In the genomic region with DNA sequence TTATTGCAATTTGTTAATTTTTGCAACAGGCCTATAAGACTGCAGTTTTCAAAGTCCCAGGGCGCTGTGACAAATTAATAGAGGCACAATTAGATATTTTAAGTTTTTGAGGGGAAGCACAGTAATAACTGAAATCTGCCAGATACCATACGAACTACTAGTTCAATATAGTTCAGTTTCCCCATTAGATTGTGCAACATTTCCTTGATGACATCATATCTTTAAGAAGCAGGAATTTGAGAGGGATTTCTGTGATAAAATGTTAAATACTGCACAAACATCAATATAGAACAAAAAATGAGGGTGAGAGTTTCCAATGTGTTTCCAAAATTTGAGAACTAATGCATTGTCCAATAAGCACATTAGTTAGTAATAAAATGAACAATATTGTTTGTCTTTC, we compare ENCODE assay signal across 26 cellular contexts. TPM values are rescaled to one million over a fixed set of nuclear protein-coding genes. Genes with fewer than 3 reads are reported as not detected.
DNase-seq lines count a peak whose midpoint lies in the region; FAIRE-seq and TF ChIP-seq lines count a peak whose summit lies in the region.
"Had no signal": no experiment of that assay in that cellular context is flagged by ENCODE, and none has a peak within 500 bp of the region (broad histone marks: within the 10 kb centered on the region; RNA-seq: fewer than 3 reads in every experiment).

No MANE protein-coding gene starts in this region.

- no peaks in the 10 kb centered on the region for H3F3A ChIP-seq in GM23248 (ENCODE audit: insufficient read depth)

- no peaks in the 10 kb centered on the region for H3K4me1 ChIP-seq in GM23248 (ENCODE audit: insufficient read depth)
- no peaks in the 10 kb centered on the region for H3K4me1 ChIP-seq in H1 (replicated peaks in 1 of 4; ENCODE audit: control insufficient read depth in 3 of 4, insufficient read depth in 4 of 4, low read length in 3 of 4)
- H3K4me1 ChIP-seq: A549, BE2C had no signal

- WGBS in GM23248 (ENCODE audit: low coverage in 1 of 2, low lambda C conversion rate in 2 of 2, missing lambda C conversion rate in 2 of 2), 2 experiments, result 49 to 53% methylated on average over 2 of the region's 2 CpGs
- 84% methylated on average over 2 of the region's 2 CpGs; no CpG with 5 or more reads in 1 of the 2 experiments for WGBS in H1 (ENCODE audit: extremely low coverage in 1 of 2, insufficient coverage in 1 of 2, insufficient read length in 1 of 2, insufficient replicate concordance in 2 of 2, low coverage in 1 of 2, low lambda C conversion rate in 2 of 2, missing lambda C conversion rate in 1 of 2), 2 experiments
- 82% methylated on average over 2 of the region's 2 CpGs for WGBS in lower leg skin, 2 donors

- H3K27ac ChIP-seq in GM23248 (no peak overlapping the region), H1 (ENCODE audit: low read depth, low read length) (no peak overlapping the region)
- H3K27ac ChIP-seq: A549; BLaER1 treated with 17β-estradiol and CSF1 and Interleukin-3, amounts not matched to agents 10 nM and 100 nM had no signal

- H3K9ac ChIP-seq in GM23248 (no peak overlapping the region), H1 (replicated peaks in 1 of 4; ENCODE audit: extremely low read depth in 1 of 4, low read depth in 3 of 4, low read length in 3 of 4) (no peak overlapping the region)
- H3K9ac ChIP-seq: BLaER1 treated with 17β-estradiol and CSF1 and Interleukin-3, amounts not matched to agents 10 nM and 100 nM had no signal

- CTCF ChIA-PET in H1 (lab: Charles Lee; ENCODE audit: partially characterized antibody), result no interaction called here
- CTCF ChIA-PET in activated CD4-positive, alpha-beta memory T cell treated with anti-CD3 and anti-CD28 coated beads for 36 hours (lab: Charles Lee), result no interaction called here

- H3K79me1 ChIP-seq in H1 (ENCODE audit: low read depth, low read length), result no peaks in the 10 kb centered on the region

- H3K23ac ChIP-seq in H1 (ENCODE audit: insufficient read length), result no peak overlapping the region

- no peak for TF ChIP-seq CTCF in H1 (IDR thresholded peaks at IDR 0.05; ENCODE audit: control extremely low read depth in 1 of 3, insufficient read depth in 1 of 3, low read depth in 1 of 3, low read length in 3 of 3)
- TF ChIP-seq CTCF in progenitor cell of endocrine pancreas (IDR thresholded peaks at IDR 0.05; ENCODE audit: unreplicated experiment), result no peak
- no peak for TF ChIP-seq CTCF in lower leg skin (IDR thresholded peaks at IDR 0.05)

- H4K8ac ChIP-seq in H1 (ENCODE audit: extremely low read depth, insufficient read depth, low read length), result no peak overlapping the region

- H3K4me2 ChIP-seq in GM23248 (ENCODE audit: unreplicated experiment) (no peak overlapping the region), H1 (ENCODE audit: insufficient read depth in 1 of 2, low read depth in 2 of 2, low read length in 2 of 2) (no peak overlapping the region)

- H3K4ac ChIP-seq in H1 (replicated peaks; ENCODE audit: insufficient read length, low read depth, low read length), result no peak overlapping the region

- POLR2A ChIA-PET in H1 (lab: Charles Lee; ENCODE audit: partially characterized antibody), result no interaction called here
- POLR2A ChIA-PET in activated CD4-positive, alpha-beta memory T cell treated with anti-CD3 and anti-CD28 coated beads for 36 hours (lab: Charles Lee), result no interaction called here

- H3K27ac Mint-ChIP-seq in progenitor cell of endocrine pancreas, result no peak overlapping the region
- no peak overlapping the region for H3K27ac Mint-ChIP-seq in activated CD4-positive, alpha-beta memory T cell treated with anti-CD3 and anti-CD28 coated beads for 36 hours
- H3K27ac Mint-ChIP-seq: CD14-positive monocyte; CD4-positive, alpha-beta T cell; CD8-positive, alpha-beta memory T cell; H9 had no signal

- no peak for FAIRE-seq in H1 (lab: Jason Lieb, UNC)
- FAIRE-seq: A549, D721Med, GM12891, GM18507 had no signal

- H3K4me3 ChIP-seq in GM23248 (no peak overlapping the region), H1 (ENCODE audit: extremely low read depth in 1 of 4, insufficient read depth in 2 of 4, low read depth in 3 of 4, low read length in 4 of 4) (no peak overlapping the region), lower leg skin (ENCODE audit: low read depth, poor library complexity, severe bottlenecking) (no peak overlapping the region)
- H3K4me3 ChIP-seq: A549; BLaER1 treated with 17β-estradiol and CSF1 and Interleukin-3, amounts not matched to agents 10 nM and 100 nM had no signal

- H3K36me3 ChIP-seq in GM23248 (ENCODE audit: low read depth) (no peaks in the 10 kb centered on the region), H1 (ENCODE audit: control insufficient read depth in 2 of 4, insufficient read depth in 4 of 4, low read length in 3 of 4) (no peaks in the 10 kb centered on the region)
- H3K36me3 ChIP-seq: BE2C; BLaER1 treated with 17β-estradiol and CSF1 and Interleukin-3, amounts not matched to agents 10 nM and 100 nM had no signal

- peak; percentile 2 for DNase-seq in GM23248
- peak; percentile 11 for DNase-seq in HS-5 (ENCODE audit: low read depth)
- DNase-seq in MV-4-11 (lab: John Stamatoyannopoulos, UW), result peak; percentile 11
- DNase-seq in H1 (ENCODE audit: low read depth in 1 of 2, low spot score in 2 of 2), result no peak
- DNase-seq in progenitor cell of endocrine pancreas (ENCODE audit: low spot score, unreplicated experiment), result no peak
- no peak for DNase-seq in activated CD4-positive, alpha-beta memory T cell treated with anti-CD3 and anti-CD28 coated beads for 36 hours
- DNase-seq in lower leg skin (ENCODE audit: low spot score in 2 of 2), result no peak
- no peak for DNase-seq in stimulated activated CD4-positive, alpha-beta T cell treated with anti-CD3 and anti-CD28 coated beads, Interleukin-2, amount 100 ng/mL, for 48 hours
- DNase-seq: 8988T; ACHN; AML-193; BE2C; CD4-positive, alpha-beta T cell; CD8-positive, alpha-beta memory T cell; DMS 273 treated with DMSO at 0.1 percent for 48 hours; DMS79; EL; GF-D8; GOT3; H9 had no signal

- no peaks in the 10 kb centered on the region for H3K4me1 Mint-ChIP-seq in progenitor cell of endocrine pancreas (ENCODE audit: low read depth)
- H3K4me1 Mint-ChIP-seq in activated CD4-positive, alpha-beta memory T cell treated with anti-CD3 and anti-CD28 coated beads for 36 hours (ENCODE audit: low read depth), result no peaks in the 10 kb centered on the region
- H3K4me1 Mint-ChIP-seq: CD8-positive, alpha-beta memory T cell; H9 had no signal

- H3K9me3 Mint-ChIP-seq in progenitor cell of endocrine pancreas (ENCODE audit: low read depth), result no peaks in the 10 kb centered on the region
- no peaks in the 10 kb centered on the region for H3K9me3 Mint-ChIP-seq in activated CD4-positive, alpha-beta memory T cell treated with anti-CD3 and anti-CD28 coated beads for 36 hours
- H3K9me3 Mint-ChIP-seq: CD14-positive monocyte; CD4-positive, alpha-beta T cell; H9 had no signal

- H3K4me3 Mint-ChIP-seq in progenitor cell of endocrine pancreas (ENCODE audit: low read depth), result no peak overlapping the region
- no peak overlapping the region for H3K4me3 Mint-ChIP-seq in activated CD4-positive, alpha-beta memory T cell treated with anti-CD3 and anti-CD28 coated beads for 36 hours
- H3K4me3 Mint-ChIP-seq: CD14-positive monocyte; CD4-positive, alpha-beta T cell; CD8-positive, alpha-beta memory T cell; H9 had no signal

- no peak for TF ChIP-seq RAD21 in H1 (IDR thresholded peaks at IDR 0.05 in 1 of 2, conservative IDR thresholded peaks at IDR 0.05 in 1 of 2; ENCODE audit: low read depth in 2 of 2, low read length in 2 of 2)

- in situ Hi-C loops in GM23248 (cut with MboI), result no loop called here

- H2AFZ ChIP-seq in GM23248, result no peak overlapping the region
- no peak overlapping the region for H2AFZ ChIP-seq in H1 (ENCODE audit: low read length)

- no peak for TF ChIP-seq EP300 in H1 (IDR thresholded peaks at IDR 0.05; ENCODE audit: borderline replicate concordance in 1 of 2, low read depth in 2 of 2, low read length in 2 of 2)

- no peaks in the 10 kb centered on the region for H3K23me2 ChIP-seq in H1 (ENCODE audit: low read depth, low read length)

- no peaks in the 10 kb centered on the region for H3K27me3 ChIP-seq in GM23248 (replicated peaks; ENCODE audit: insufficient read depth)
- H3K27me3 ChIP-seq in H1 (replicated peaks in 1 of 4; ENCODE audit: control insufficient read depth in 3 of 4, extremely low read depth in 1 of 4, insufficient read depth in 3 of 4, low read length in 3 of 4), result no peaks in the 10 kb centered on the region
- H3K27me3 ChIP-seq: BE2C; BLaER1 treated with 17β-estradiol and CSF1 and Interleukin-3, amounts not matched to agents 10 nM and 100 nM had no signal

- no peak overlapping the region for H2BK5ac ChIP-seq in H1 (ENCODE audit: low read depth, low read length)

- no peak overlapping the region for H3K56ac ChIP-seq in H1 (replicated peaks; ENCODE audit: insufficient read length, low read depth, low read length)

- no peaks in the 10 kb centered on the region for H3K36me3 Mint-ChIP-seq in progenitor cell of endocrine pancreas (ENCODE audit: insufficient read depth)
- no peaks in the 10 kb centered on the region for H3K36me3 Mint-ChIP-seq in activated CD4-positive, alpha-beta memory T cell treated with anti-CD3 and anti-CD28 coated beads for 36 hours
- H3K36me3 Mint-ChIP-seq: CD14-positive monocyte; CD8-positive, alpha-beta memory T cell had no signal

- H2BK120ac ChIP-seq in H1 (replicated peaks; ENCODE audit: low read depth, low read length), result no peak overlapping the region

- intact Hi-C loops in activated CD4-positive, alpha-beta memory T cell treated with anti-CD3 and anti-CD28 coated beads for 36 hours (cut with micrococcal nuclease), result no loop called here
- intact Hi-C loops in lower leg skin (cut with DNase I; ENCODE audit: low total_unique reads), result no loop called here

- no peak for TF ChIP-seq POLR2A in H1 (IDR thresholded peaks at IDR 0.05; ENCODE audit: control extremely low read depth in 1 of 2, low read depth in 2 of 2, low read length in 2 of 2)
- TF ChIP-seq POLR2A in lower leg skin (IDR thresholded peaks at IDR 0.05), result no peak

- H3K27me3 Mint-ChIP-seq in progenitor cell of endocrine pancreas, result peaks cover 5% of the 10 kb centered on the region
- H3K27me3 Mint-ChIP-seq in activated CD4-positive, alpha-beta memory T cell treated with anti-CD3 and anti-CD28 coated beads for 36 hours, result no peaks in the 10 kb centered on the region
- H3K27me3 Mint-ChIP-seq: CD8-positive, alpha-beta memory T cell had no signal

- H3K9me3 ChIP-seq in GM23248 (ENCODE audit: low read depth), result no peaks in the 10 kb centered on the region
- no peaks in the 10 kb centered on the region for H3K9me3 ChIP-seq in H1 (ENCODE audit: insufficient read depth in 2 of 2, low read depth in 1 of 2, low read length in 1 of 2)
- H3K9me3 ChIP-seq: A549; BE2C; BLaER1 treated with 17β-estradiol and CSF1 and Interleukin-3, amounts not matched to agents 10 nM and 100 nM had no signal

- no peak overlapping the region for H4K91ac ChIP-seq in H1 (replicated peaks; ENCODE audit: insufficient read length, low read length)

- H2BK20ac ChIP-seq in H1 (ENCODE audit: low read length), result no peak overlapping the region

- H4K20me1 ChIP-seq in GM23248 (ENCODE audit: insufficient read depth) (no peaks in the 10 kb centered on the region), H1 (replicated peaks in 1 of 2; ENCODE audit: control insufficient read depth in 1 of 2, insufficient read depth in 2 of 2, low read length in 2 of 2) (no peaks in the 10 kb centered on the region)
- H4K20me1 ChIP-seq: BLaER1 treated with 17β-estradiol and CSF1 and Interleukin-3, amounts not matched to agents 10 nM and 100 nM had no signal

- no peak overlapping the region for H3K14ac ChIP-seq in H1 (ENCODE audit: insufficient read length)

- H4K5ac ChIP-seq in H1 (ENCODE audit: insufficient read length, low read depth, low read length), result no peak overlapping the region

- no peak overlapping the region for H3K18ac ChIP-seq in H1 (ENCODE audit: extremely low read depth, low read length)

- no peaks in the 10 kb centered on the region for H3K79me2 ChIP-seq in GM23248 (ENCODE audit: insufficient read depth)
- H3K79me2 ChIP-seq in H1 (ENCODE audit: control insufficient read depth in 1 of 2, insufficient read depth in 2 of 2, low read length in 2 of 2), result no peaks in the 10 kb centered on the region

- no peak overlapping the region for H2AK5ac ChIP-seq in H1 (ENCODE audit: low read depth, low read length)

- no peaks in the 10 kb centered on the region for H3K9me2 ChIP-seq in GM23248 (ENCODE audit: insufficient read depth)

- H2BK15ac ChIP-seq in H1 (ENCODE audit: low read length), result no peak overlapping the region

- no peak overlapping the region for H2BK12ac ChIP-seq in H1 (ENCODE audit: low read depth, low read length)

RNA-seq across cellular contexts. Expression of a gene that starts 56.7 kb away (rescaled TPM):
- not detected in 2 replicates for total RNA-seq in GM23248 (2014; rRNA removed; shearing (Covaris generic))
- polyA plus RNA-seq in GM23248 (2016; fragmentation: Nextera tagmentation; extraction: Ambion mirVana), result not detected in 2 replicates
- 0.04 TPM in 1 of 2 replicates, not detected in the other for total RNA-seq in H1 (2021; fragmentation: NEBNext Ultra II Directional; extraction: Animal tissue kit (Norgen Biotek cat#: 25700))
- not detected in 2 replicates for polyA plus RNA-seq in H1 (2011; rRNA removed)
- not detected for polyA plus RNA-seq in H1 (2011; cell fraction: cytosol; rRNA removed)
- not detected for polyA plus RNA-seq in H1 (2011; cell fraction: nucleus; rRNA removed)
- polyA plus RNA-seq in H1 (2012, experiment 1 of 2), result 0.15 to 0.36 TPM (median 0.21 TPM) in 4 replicates
- polyA plus RNA-seq in H1 (2012, experiment 2 of 2), result 0.01 TPM
- polyA plus RNA-seq in H1 (2013, experiment 1 of 2), result not detected
- under 0.01 TPM for polyA plus RNA-seq in H1 (2013, experiment 2 of 2)
- polyA minus RNA-seq in H1 (2011; rRNA and poly(A)+ RNA removed), result 0.02 TPM in 1 of 2 replicates, not detected in the other
- not detected for polyA minus RNA-seq in H1 (2011; cell fraction: cytosol; rRNA and poly(A)+ RNA removed)
- 0.10 TPM for polyA minus RNA-seq in H1 (2011; cell fraction: nucleus; rRNA and poly(A)+ RNA removed)
- 0.42 and 0.48 TPM in 2 replicates for total RNA-seq in progenitor cell of endocrine pancreas
- not detected for total RNA-seq in activated CD4-positive, alpha-beta memory T cell treated with anti-CD3 and anti-CD28 coated beads for 36 hours
- not detected for total RNA-seq in lower leg skin
- total RNA-seq: CD8-positive, alpha-beta memory T cell; H9 had no signal
- polyA plus RNA-seq: A549 had no signal

Comparison
In these comparisons a context has a peak if more than half of its experiments do, and no peak if none do; other contexts are left out.
1. DNase-seq: peak in GM23248 (single experiment), HS-5 (single experiment) and MV-4-11 (single experiment); none in H1 (0 of 2), progenitor cell of endocrine pancreas (single experiment), activated CD4-positive, alpha-beta memory T cell treated with anti-CD3 and anti-CD28 coated beads for 36 hours (single experiment), lower leg skin (0 of 2) and stimulated activated CD4-positive, alpha-beta T cell treated with anti-CD3 and anti-CD28 coated beads, Interleukin-2, amount 100 ng/mL, for 48 hours (0 of 2).